ENCODE assay signal across 19 cellular contexts in the genomic region with DNA sequence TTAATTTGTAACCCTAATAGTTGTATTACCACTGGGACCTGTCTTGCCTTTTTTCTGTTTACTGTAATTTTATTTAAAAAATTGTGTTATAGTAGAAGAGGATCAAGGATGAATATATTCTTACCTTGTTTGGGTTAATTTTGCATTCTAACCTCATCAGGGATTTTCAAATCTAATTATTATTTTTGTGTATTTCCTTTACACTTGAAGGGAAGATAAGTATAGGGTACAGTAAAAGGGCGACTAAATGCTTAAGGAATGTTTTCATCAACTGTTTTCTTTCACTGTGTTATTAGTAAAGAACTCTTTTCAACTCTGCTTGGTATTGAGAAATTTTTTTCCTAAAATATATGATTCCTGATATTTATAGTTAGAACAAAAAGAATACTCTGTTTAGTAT. TPM values are rescaled to one million over a fixed set of nuclear protein-coding genes. Genes with fewer than 3 reads are reported as not detected.
DNase-seq lines count a peak whose midpoint lies in the region; ATAC-seq and TF ChIP-seq lines count a peak whose summit lies in the region.
"Had no signal": no experiment of that assay in that cellular context is flagged by ENCODE, and none has a peak within 500 bp of the region (broad histone marks: within the 10 kb centered on the region; RNA-seq: fewer than 3 reads in every experiment).

No MANE protein-coding gene starts in this region.

- no peaks in the 10 kb centered on the region for H3K36me3 ChIP-seq in hepatocyte (replicated peaks; ENCODE audit: insufficient read depth, low read depth)
- H3K36me3 ChIP-seq in subcutaneous abdominal adipose tissue (ENCODE audit: control insufficient read depth in 5 of 5, insufficient read depth in 5 of 5, low read length in 5 of 5): peaks cover 0 to 6% (median 3%) of the 10 kb centered on the region in 5 donors

- H3K36me3 Mint-ChIP-seq in Calu3 (ENCODE audit: insufficient read depth, unreplicated experiment): no peaks in the 10 kb centered on the region
- peaks cover 4% of the 10 kb centered on the region; the same call in 1 of the 2 replicates for H3K36me3 Mint-ChIP-seq in HFFc6 (ENCODE audit: low read depth)
- peaks cover 2% of the 10 kb centered on the region for H3K36me3 Mint-ChIP-seq in activated CD8-positive, alpha-beta T cell treated with anti-CD3 and anti-CD28 coated beads, Interleukin-2, amount 10 ng/mL, durations not matched to agents 7 days and 5 days (ENCODE audit: low read depth)

- no peaks in the 10 kb centered on the region for H3K9me2 ChIP-seq in hepatocyte (replicated peaks; ENCODE audit: insufficient read depth)

- peaks cover 5% of the 10 kb centered on the region for H3K4me1 ChIP-seq in hepatocyte (ENCODE audit: insufficient read depth)
- H3K4me1 ChIP-seq in subcutaneous abdominal adipose tissue (ENCODE audit: control insufficient read depth in 5 of 5, insufficient read depth in 5 of 5, low read length in 5 of 5): peaks cover 3 to 31% (median 25%) of the 10 kb centered on the region in 5 donors

- H3K27me3 ChIP-seq in hepatocyte (no peaks in the 10 kb centered on the region), subcutaneous abdominal adipose tissue (ENCODE audit: control insufficient read depth in 5 of 5, insufficient read depth in 4 of 5, low read length in 5 of 5) (no peaks in the 10 kb centered on the region)

- H3K27me3 Mint-ChIP-seq in Calu3 (ENCODE audit: unreplicated experiment) (no peaks in the 10 kb centered on the region), HFFc6 (ENCODE audit: insufficient read depth) (peaks cover 1% of the 10 kb centered on the region; the same call in 1 of the 2 replicates)
- H3K27me3 Mint-ChIP-seq in activated CD8-positive, alpha-beta T cell treated with anti-CD3 and anti-CD28 coated beads, Interleukin-2, amount 10 ng/mL, durations not matched to agents 7 days and 5 days (ENCODE audit: low read depth): no peaks in the 10 kb centered on the region

- no TSS peak for BruUV-seq in Calu3 (replicated peaks; lab: Mats Ljungman, UMichigan)

- CTCF ChIA-PET in Calu3 (lab: Charles Lee): no interaction called here
- CTCF ChIA-PET in activated CD8-positive, alpha-beta T cell treated with anti-CD3 and anti-CD28 coated beads, Interleukin-2, amount 10 ng/mL, durations not matched to agents 7 days and 5 days (lab: Charles Lee): no interaction called here

- no peak overlapping the region for H3K4me3 ChIP-seq in hepatocyte
- H3K4me3 ChIP-seq in subcutaneous abdominal adipose tissue (ENCODE audit: low read depth in 1 of 5, low read length in 5 of 5): no peak overlapping the region
- H3K4me3 ChIP-seq: SK-N-MC had no signal

- POLR2A ChIA-PET in activated CD8-positive, alpha-beta T cell treated with anti-CD3 and anti-CD28 coated beads, Interleukin-2, amount 10 ng/mL, durations not matched to agents 7 days and 5 days (lab: Charles Lee): no interaction called here

- no peaks in the 10 kb centered on the region for H3K9me3 Mint-ChIP-seq in Calu3 (ENCODE audit: low read depth, unreplicated experiment)
- no peaks in the 10 kb centered on the region for H3K9me3 Mint-ChIP-seq in HFFc6
- no peaks in the 10 kb centered on the region for H3K9me3 Mint-ChIP-seq in activated CD8-positive, alpha-beta T cell treated with anti-CD3 and anti-CD28 coated beads, Interleukin-2, amount 10 ng/mL, durations not matched to agents 7 days and 5 days (ENCODE audit: insufficient read depth)
- H3K9me3 Mint-ChIP-seq: H9 had no signal

- no peak for TF ChIP-seq CTCF in Calu3 (IDR thresholded peaks at IDR 0.05; ENCODE audit: unreplicated experiment)
- TF ChIP-seq CTCF in HFFc6 (IDR thresholded peaks at IDR 0.05): no peak
- TF ChIP-seq CTCF in hepatocyte (IDR thresholded peaks at IDR 0.05; ENCODE audit: poor library complexity): no peak

- H3K79me2 ChIP-seq in hepatocyte: peaks cover 59% of the 10 kb centered on the region

- H3K27ac Mint-ChIP-seq in Calu3 (ENCODE audit: unreplicated experiment): peak overlapping the region; percentile 86
- H3K27ac Mint-ChIP-seq in HFFc6: peak overlapping the region; percentile 76
- H3K27ac Mint-ChIP-seq in activated CD8-positive, alpha-beta T cell treated with anti-CD3 and anti-CD28 coated beads, Interleukin-2, amount 10 ng/mL, durations not matched to agents 7 days and 5 days: no peak overlapping the region

- 90% methylated on average over 1 of the region's 1 CpG for WGBS in hepatocyte (ENCODE audit: low lambda C conversion rate, missing lambda C conversion rate)

- intact Hi-C loops in Calu3 (cut with micrococcal nuclease; ENCODE audit: unreplicated experiment): no loop called here

- H2AFZ ChIP-seq in hepatocyte: no peak overlapping the region

- H3K27ac ChIP-seq in hepatocyte (peak overlapping the region; percentile 59), subcutaneous abdominal adipose tissue (ENCODE audit: low read depth, low read length) (peak overlapping the region; percentile 31)
- H3K27ac ChIP-seq: SK-N-MC had no signal

- H3K9ac ChIP-seq in subcutaneous abdominal adipose tissue (ENCODE audit: low read length in 5 of 5): no peak overlapping the region

- no peak overlapping the region for H3K4me2 ChIP-seq in hepatocyte

- peaks cover 60% of the 10 kb centered on the region for H3K4me1 Mint-ChIP-seq in Calu3 (ENCODE audit: low read depth, unreplicated experiment)
- peaks cover 58% of the 10 kb centered on the region for H3K4me1 Mint-ChIP-seq in HFFc6 (ENCODE audit: low read depth)
- H3K4me1 Mint-ChIP-seq in activated CD8-positive, alpha-beta T cell treated with anti-CD3 and anti-CD28 coated beads, Interleukin-2, amount 10 ng/mL, durations not matched to agents 7 days and 5 days (ENCODE audit: low read depth): no peaks in the 10 kb centered on the region

- no peaks in the 10 kb centered on the region for H3K9me3 ChIP-seq in hepatocyte (ENCODE audit: low read depth)
- no peaks in the 10 kb centered on the region for H3K9me3 ChIP-seq in subcutaneous abdominal adipose tissue (ENCODE audit: control insufficient read depth in 5 of 5, low read length in 5 of 5)

- H4K20me1 ChIP-seq in hepatocyte (ENCODE audit: insufficient read depth, poor library complexity, severe bottlenecking): no peaks in the 10 kb centered on the region

- ATAC-seq in HG03457 (IDR thresholded peaks at IDR 0.05; ENCODE audit: unreplicated experiment): no peak
- ATAC-seq in activated CD8-positive, alpha-beta T cell treated with anti-CD3 and anti-CD28 coated beads, Interleukin-2, amount 10 ng/mL, durations not matched to agents 7 days and 5 days: no peak

- no peak for DNase-seq in Calu3
- DNase-seq in HFFc6: no peak
- DNase-seq in hepatocyte (ENCODE audit: low spot score): no peak
- no peak for DNase-seq in stimulated activated CD4-positive, alpha-beta T cell treated with anti-CD3 and anti-CD28 coated beads, Interleukin-4, amount 100 ng/mL, for 1 hour
- DNase-seq in activated CD8-positive, alpha-beta T cell treated with anti-CD3 and anti-CD28 coated beads, Interleukin-2, amount 10 ng/mL, durations not matched to agents 7 days and 5 days: no peak
- DNase-seq: AML-193, COR-L47, H9, KG1, NCI-H1048, NCI-H1436 treated with DMSO at 0.1 percent for 48 hours, NCI-H2029 treated with DMSO at 0.1 percent for 48 hours, NCI-H2171 treated with DMSO at 0.1 percent for 48 hours, NCI-H446 treated with DMSO at 0.1 percent for 48 hours, NCI-H748 treated with DMSO at 0.1 percent for 48 hours had no signal

- H3K4me3 Mint-ChIP-seq in Calu3 (ENCODE audit: low read depth, unreplicated experiment) (peak overlapping the region; percentile 27), HFFc6 (no peak overlapping the region)
- H3K4me3 Mint-ChIP-seq in activated CD8-positive, alpha-beta T cell treated with anti-CD3 and anti-CD28 coated beads, Interleukin-2, amount 10 ng/mL, durations not matched to agents 7 days and 5 days: no peak overlapping the region
- H3K4me3 Mint-ChIP-seq: CD14-positive monocyte, H9 had no signal

RNA-seq across cellular contexts. Expression of a gene that starts 33.3 kb away (rescaled TPM):
- 64.4 and 67.6 TPM in 2 replicates for total RNA-seq in Calu3 (2022)
- 10 to 100 TPM; 39.8 to 54.2 (median 44.8) TPM for total RNA-seq in HFFc6 (2021; fragmentation: NEBNext Ultra II Directional; extraction: Animal tissue kit (Norgen Biotek cat#: 25700))
- total RNA-seq in hepatocyte: 107 and 288 TPM in 2 replicates
- polyA plus RNA-seq in hepatocyte: 59.5 and 71.0 TPM in 2 replicates
- 10 to 100 TPM; 43.3 to 45.8 TPM for total RNA-seq in activated CD8-positive, alpha-beta T cell treated with anti-CD3 and anti-CD28 coated beads, Interleukin-2, amount 10 ng/mL, durations not matched to agents 7 days and 5 days
